Comparison of ENCODE assay signal across 7 cellular contexts in the genomic region with DNA sequence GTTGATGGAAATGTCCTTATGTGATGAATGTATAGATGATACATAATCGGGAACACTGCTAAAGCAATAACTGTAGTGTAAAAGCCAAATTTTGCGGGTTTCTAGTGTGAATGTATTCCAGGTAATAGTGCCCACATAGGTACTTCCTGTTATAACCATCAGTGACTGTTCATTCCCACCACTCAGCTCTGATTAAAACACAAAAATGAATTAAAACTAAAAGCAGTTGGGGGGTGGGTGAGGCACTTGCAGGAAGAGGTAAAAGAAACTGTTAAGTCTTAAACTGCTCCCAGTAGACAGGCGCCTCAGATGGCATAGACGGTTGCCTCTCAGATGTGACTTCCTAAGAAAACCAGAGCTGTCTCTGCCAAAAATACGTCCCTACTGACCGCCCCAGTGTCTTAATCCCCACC.
DNase-seq lines count a peak whose midpoint lies in the region; TF ChIP-seq lines count a peak whose summit lies in the region.

No MANE protein-coding gene starts in this region.

- no peak overlapping the region for H3K9ac ChIP-seq in HUES48 (ENCODE audit: low read depth, low read length)

- H3K36me3 ChIP-seq in HUES48 (ENCODE audit: control insufficient read depth, insufficient read depth, low read length) = peaks cover 9% of the 10 kb centered on the region; the same call in 1 of the 2 replicates
- H3K36me3 ChIP-seq in WERI-Rb-1 = no peaks in the 10 kb centered on the region; the same call in 1 of the 2 replicates

- DNase-seq in WERI-Rb-1 (no peak), fibroblast of mammary gland (ENCODE audit: low read depth) (no peak), Kasumi-1 (lab: John Stamatoyannopoulos, UW) (no peak), DMS153 treated with DMSO at 0.1 percent for 48 hours (lab: John Stamatoyannopoulos, UW; ENCODE audit: unreplicated experiment) (no peak), NCI-H510A treated with DMSO at 0.1 percent for 48 hours (lab: John Stamatoyannopoulos, UW) (no peak)
- DNase-seq in stimulated activated CD8-positive, alpha-beta memory T cell treated with anti-CD3 and anti-CD28 coated beads, Interleukin-4, amount 100 ng/mL, for 48 hours = peak; percentile 41

- H3K27me3 ChIP-seq in HUES48 (ENCODE audit: control insufficient read depth, insufficient read depth, low read length) (no peaks in the 10 kb centered on the region), WERI-Rb-1 (ENCODE audit: insufficient read depth, low read depth, severe bottlenecking) (no peaks in the 10 kb centered on the region)

- H3K9me3 ChIP-seq in HUES48 (ENCODE audit: control insufficient read depth, insufficient read depth, low read length) (no peaks in the 10 kb centered on the region), WERI-Rb-1 (ENCODE audit: severe bottlenecking) (no peaks in the 10 kb centered on the region)

- peaks cover 16% of the 10 kb centered on the region for H3K4me1 ChIP-seq in HUES48 (ENCODE audit: control insufficient read depth, insufficient read depth, low read length)

- TF ChIP-seq CTCF in WERI-Rb-1 (IDR thresholded peaks at IDR 0.05; ENCODE audit: low read depth, low read length) = no peak
- no peak for TF ChIP-seq CTCF in fibroblast of mammary gland (conservative IDR thresholded peaks at IDR 0.05; ENCODE audit: control insufficient read depth, insufficient read depth, low read depth, low read length)

- H3K4me3 ChIP-seq in HUES48 (ENCODE audit: low read depth, low read length) (peak overlapping the region; percentile 92), WERI-Rb-1 (ENCODE audit: low read depth, low read length) (peak overlapping the region; percentile 67), fibroblast of mammary gland (ENCODE audit: control insufficient read depth, low read depth, low read length) (peak overlapping the region; percentile 75)

- H3K27ac ChIP-seq in HUES48 (ENCODE audit: low read depth, low read length) = no peak overlapping the region
- peak overlapping the region; percentile 97 for H3K27ac ChIP-seq in WERI-Rb-1
